Comparison of ENCODE assay signal across 8 cellular contexts in the genomic region with DNA sequence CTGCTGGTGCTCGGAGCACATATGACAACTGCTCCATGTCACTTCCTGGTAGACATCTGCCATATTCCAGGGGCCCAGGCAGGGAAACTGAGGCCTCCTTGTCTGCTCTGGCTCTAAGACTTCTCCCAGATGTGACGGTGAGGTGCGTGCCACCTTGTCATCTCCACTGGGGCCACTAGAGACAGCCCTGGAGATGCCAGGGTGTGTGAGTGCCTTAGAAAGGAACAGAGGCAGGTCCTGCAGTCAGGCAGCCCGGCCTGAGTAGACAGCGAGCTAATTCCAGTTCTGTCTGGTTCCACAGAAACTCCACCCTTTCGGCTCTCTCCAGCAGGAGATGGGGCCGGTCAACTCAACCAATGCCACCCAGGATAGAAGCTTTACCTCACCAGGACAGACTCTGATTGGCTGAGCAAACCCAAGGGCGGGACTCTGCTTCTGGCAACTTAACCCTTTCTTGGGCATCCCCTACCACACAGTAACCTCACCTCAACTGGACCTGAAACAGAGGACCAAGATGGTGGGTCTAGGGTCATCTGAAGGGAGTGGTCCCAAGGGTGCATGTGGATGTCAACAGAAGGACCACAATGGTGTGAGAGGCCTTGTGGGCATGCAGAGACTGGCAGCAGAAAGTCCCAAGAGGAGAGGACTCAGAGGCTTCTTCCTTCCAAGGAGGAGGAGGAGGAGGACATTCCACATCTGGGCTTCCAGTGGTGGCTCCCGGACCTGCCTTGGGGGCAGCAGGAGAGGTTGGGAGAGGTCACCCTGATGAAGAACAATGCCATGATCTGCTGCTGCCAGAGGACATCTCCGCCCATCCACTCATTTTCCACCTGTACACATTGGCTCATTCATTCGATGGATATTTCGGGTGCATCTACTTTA.
DNase-seq lines count a peak whose midpoint lies in the region; ATAC-seq and TF ChIP-seq lines count a peak whose summit lies in the region.

No MANE protein-coding gene starts in this region.

- no peaks in the 10 kb centered on the region for H4K20me1 ChIP-seq in H9 (ENCODE audit: control insufficient read depth, insufficient read depth, insufficient read length)

- H3K4me2 ChIP-seq in H9 (ENCODE audit: insufficient read depth, insufficient read length, low read length) (no peak overlapping the region), trophoblast cell (ENCODE audit: low read length) (no peak overlapping the region)

- DNase-seq in H9: peak; percentile 88
- peak; percentile 55 to 74 for DNase-seq in SJSA1 (ENCODE audit: low read depth in 1 of 2, low spot score in 2 of 2)
- peak; percentile 37 for DNase-seq in fibroblast of the conjunctiva (ENCODE audit: low read depth)
- DNase-seq in trophoblast cell: peak in 1 of 2 donors; percentile 10
- no peak for DNase-seq in activated naive CD4-positive, alpha-beta T cell treated with Interleukin-2 at 50 U/mL for 16 hours

- peak overlapping the region in 1 of 3 experiments; percentile 42; a peak in 2 of 7 replicates for H3K27ac Mint-ChIP-seq in H9

- no peak overlapping the region for H3K4me3 ChIP-seq in SJSA1
- H3K4me3 ChIP-seq in trophoblast cell (ENCODE audit: low read depth, low read length): no peak overlapping the region

- H3K4me1 Mint-ChIP-seq in H9: peaks cover 10 to 42% of the 10 kb centered on the region in 2 experiments

- H3K9me3 ChIP-seq in H9 (ENCODE audit: control insufficient read depth, low read depth, low read length) (no peaks in the 10 kb centered on the region), SJSA1 (replicated peaks) (no peaks in the 10 kb centered on the region), trophoblast cell (ENCODE audit: insufficient read depth, low read depth, low read length) (peaks cover 2% of the 10 kb centered on the region)

- WGBS in H9 (ENCODE audit: extremely low coverage, insufficient read length, low lambda C conversion rate): no CpG with 5 or more reads among the region's 12 CpGs
- no CpG with 5 or more reads among the region's 12 CpGs for WGBS in trophoblast cell (ENCODE audit: extremely low coverage, insufficient coverage, insufficient read length)

- H2BK5ac ChIP-seq in H9 (ENCODE audit: insufficient read length, low read length) (no peak overlapping the region), trophoblast cell (ENCODE audit: low read depth, low read length, poor library complexity) (no peak overlapping the region)

- H2AFZ ChIP-seq in H9 (ENCODE audit: low read length) (no peak overlapping the region), trophoblast cell (ENCODE audit: insufficient read depth, low read length, poor library complexity) (peak overlapping the region; percentile 19)

- no peak overlapping the region for H3K14ac ChIP-seq in H9 (ENCODE audit: insufficient read depth, low read length)
- H3K14ac ChIP-seq in trophoblast cell (ENCODE audit: low read length): peak overlapping the region; percentile 29

- no peaks in the 10 kb centered on the region for H3K4me1 ChIP-seq in H9 (ENCODE audit: insufficient read depth, low read length)
- H3K4me1 ChIP-seq in SJSA1 (replicated peaks): peaks cover 9% of the 10 kb centered on the region
- peaks cover 16 to 20% of the 10 kb centered on the region in 2 experiments for H3K4me1 ChIP-seq in trophoblast cell (ENCODE audit: control insufficient read depth in 1 of 2, insufficient read depth in 2 of 2, low read length in 2 of 2)

- peaks cover 0 to 7% (median 3%) of the 10 kb centered on the region in 3 experiments; a peak in 5 of 7 replicates for H3K36me3 Mint-ChIP-seq in H9 (ENCODE audit: insufficient read depth in 1 of 3, low read depth in 3 of 3)

- H3K23ac ChIP-seq in H9 (ENCODE audit: insufficient read length, low read depth, low read length) (no peak overlapping the region), trophoblast cell (ENCODE audit: low read length) (no peak overlapping the region)

- no peaks in the 10 kb centered on the region for H3K9me3 Mint-ChIP-seq in H9

- H2BK12ac ChIP-seq in H9 (ENCODE audit: insufficient read length, low read depth, low read length): no peak overlapping the region
- peak overlapping the region; percentile 29 for H2BK12ac ChIP-seq in trophoblast cell (ENCODE audit: low read length)

- no peak overlapping the region for H3K56ac ChIP-seq in H9 (ENCODE audit: insufficient read length, low read depth, low read length)

- H3K4ac ChIP-seq in H9 (ENCODE audit: low read depth, low read length): no peak overlapping the region
- H3K4ac ChIP-seq in trophoblast cell (ENCODE audit: low read depth, low read length): no peak overlapping the region

- H2AK5ac ChIP-seq in H9 (ENCODE audit: insufficient read length, low read length): no peak overlapping the region
- peak overlapping the region; percentile 43 for H2AK5ac ChIP-seq in trophoblast cell (ENCODE audit: low read length)

- H3K4me3 Mint-ChIP-seq in H9: no peak overlapping the region

- H3K18ac ChIP-seq in H9 (ENCODE audit: insufficient read length, low read depth, low read length) (peak overlapping the region; percentile 30), trophoblast cell (ENCODE audit: low read length) (peak overlapping the region; percentile 23)

- no peak overlapping the region for H4K91ac ChIP-seq in H9 (ENCODE audit: insufficient read length, low read depth, low read length)
- peak overlapping the region; percentile 74 for H4K91ac ChIP-seq in trophoblast cell (ENCODE audit: low read depth, low read length)

- H3K9ac ChIP-seq in H9 (ENCODE audit: extremely low read depth, insufficient read length, low read length) (no peak overlapping the region), trophoblast cell (ENCODE audit: low read length) (no peak overlapping the region)

- H4K5ac ChIP-seq in H9 (ENCODE audit: insufficient read length, low read depth, low read length): no peak overlapping the region

- no peak for ATAC-seq in GM18498 (IDR thresholded peaks at IDR 0.05; ENCODE audit: unreplicated experiment)
- ATAC-seq in GM21529 (IDR thresholded peaks at IDR 0.05; ENCODE audit: unreplicated experiment): no peak
- no peak for ATAC-seq in HG03565 (IDR thresholded peaks at IDR 0.05; ENCODE audit: unreplicated experiment)

- no peaks in the 10 kb centered on the region for H3K79me1 ChIP-seq in H9 (ENCODE audit: insufficient read depth, low read depth, low read length, poor library complexity, severe bottlenecking)
- peaks cover 18% of the 10 kb centered on the region for H3K79me1 ChIP-seq in trophoblast cell (ENCODE audit: low read length)

- no peak overlapping the region for H3K27ac ChIP-seq in H9 (ENCODE audit: insufficient read length, low read depth, low read length)
- H3K27ac ChIP-seq in SJSA1: no peak overlapping the region
- H3K27ac ChIP-seq in trophoblast cell (ENCODE audit: low read depth, low read length): peak overlapping the region; percentile 8

- TF ChIP-seq CTCF in H9 (conservative IDR thresholded peaks at IDR 0.05): no peak

- H2BK20ac ChIP-seq in H9 (ENCODE audit: low read depth, low read length, poor library complexity, severe bottlenecking): no peak overlapping the region

- H2BK15ac ChIP-seq in H9 (ENCODE audit: low read depth, low read length): no peak overlapping the region

- H4K12ac ChIP-seq in trophoblast cell (ENCODE audit: low read depth, low read length): peak overlapping the region; percentile 28

- no peaks in the 10 kb centered on the region for H3K23me2 ChIP-seq in H9 (ENCODE audit: insufficient read length, low read depth, low read length, poor library complexity, severe bottlenecking)

- H3K27me3 ChIP-seq in H9 (ENCODE audit: insufficient read depth, low read length): no peaks in the 10 kb centered on the region
- H3K27me3 ChIP-seq in SJSA1 (replicated peaks): no peaks in the 10 kb centered on the region
- H3K27me3 ChIP-seq in trophoblast cell (ENCODE audit: insufficient read depth, low read length): no peaks in the 10 kb centered on the region

- no peaks in the 10 kb centered on the region for H3K79me2 ChIP-seq in H9 (ENCODE audit: insufficient read depth, low read length)
- peaks cover 4% of the 10 kb centered on the region for H3K79me2 ChIP-seq in trophoblast cell (ENCODE audit: control insufficient read depth, insufficient read depth, low read length, poor library complexity)

- no peaks in the 10 kb centered on the region; the same call in 1 of the 2 replicates for H3K27me3 Mint-ChIP-seq in H9 (ENCODE audit: low read depth)

- no peak overlapping the region for H3T11ph ChIP-seq in H9 (ENCODE audit: low read length)

- H2BK120ac ChIP-seq in H9 (ENCODE audit: low read depth, low read length, poor library complexity, severe bottlenecking): no peak overlapping the region
- H2BK120ac ChIP-seq in trophoblast cell (ENCODE audit: insufficient read depth, low read length, poor library complexity): peak overlapping the region; percentile 10

- H3K36me3 ChIP-seq in SJSA1 (no peaks in the 10 kb centered on the region), trophoblast cell (ENCODE audit: control insufficient read depth in 1 of 2, insufficient read depth in 2 of 2, low read length in 2 of 2) (peaks cover 2 to 13% of the 10 kb centered on the region in 2 experiments)

- H4K8ac ChIP-seq in H9 (replicated peaks; ENCODE audit: insufficient read length, low read depth, low read length) (no peak overlapping the region), trophoblast cell (ENCODE audit: low read depth, low read length) (peak overlapping the region; percentile 47)
